Comparison of ENCODE assay signal across 9 cellular contexts in genomic region chr18:62450546-62451395, GRCh38.
DNase-seq lines count a peak whose midpoint lies in the region; TF ChIP-seq lines count a peak whose summit lies in the region.
"Had no signal": no experiment of that assay in that cellular context is flagged by ENCODE, and none has a peak within 500 bp of the region (broad histone marks: within the 10 kb centered on the region; RNA-seq: fewer than 3 reads in every experiment).

No MANE protein-coding gene starts in this region.

- H3K4me3 Mint-ChIP-seq in activated naive CD4-positive, alpha-beta T cell treated with anti-CD3 and anti-CD28 coated beads for 36 hours: no peak overlapping the region

- peaks cover 4 to 51% (median 39%) of the 10 kb centered on the region in 5 donors for H3K4me1 ChIP-seq in subcutaneous abdominal adipose tissue (ENCODE audit: control insufficient read depth in 5 of 5, insufficient read depth in 5 of 5, low read length in 5 of 5)

- no peaks in the 10 kb centered on the region for H3K9me3 Mint-ChIP-seq in activated naive CD4-positive, alpha-beta T cell treated with anti-CD3 and anti-CD28 coated beads for 36 hours

- H3K27ac ChIP-seq in subcutaneous abdominal adipose tissue (ENCODE audit: low read depth, low read length): peak overlapping the region; percentile 75
- H3K27ac ChIP-seq: KMS-11 had no signal

- intact Hi-C loops in activated naive CD4-positive, alpha-beta T cell treated with anti-CD3 and anti-CD28 coated beads for 36 hours (cut with micrococcal nuclease): no loop called here

- DNase-seq in GM04503 (ENCODE audit: low read depth): peak; percentile 71
- peak; percentile 52 for DNase-seq in NCI-H2196 (lab: John Stamatoyannopoulos, UW; ENCODE audit: unreplicated experiment)
- peak; percentile 60 for DNase-seq in astrocyte of the cerebellum (ENCODE audit: low read depth)
- DNase-seq in iPS-NIHi11 (ENCODE audit: low spot score): peak; percentile 23
- DNase-seq in activated naive CD4-positive, alpha-beta T cell treated with anti-CD3 and anti-CD28 coated beads for 36 hours: no peak
- no peak for DNase-seq in T-helper 1 cell
- DNase-seq in cortex of kidney (lab: John Stamatoyannopoulos, UW): no peak

- peak overlapping the region in 3 of 5 donors; percentile 20 to 35 (median 30) for H3K9ac ChIP-seq in subcutaneous abdominal adipose tissue (ENCODE audit: low read length in 5 of 5)
- H3K9ac ChIP-seq: KMS-11 had no signal

- H3K27me3 ChIP-seq in subcutaneous abdominal adipose tissue (ENCODE audit: control insufficient read depth in 5 of 5, insufficient read depth in 4 of 5, low read length in 5 of 5): no peaks in the 10 kb centered on the region

- no peak overlapping the region for H3K27ac Mint-ChIP-seq in activated naive CD4-positive, alpha-beta T cell treated with anti-CD3 and anti-CD28 coated beads for 36 hours

- H3K4me3 ChIP-seq in astrocyte of the cerebellum (ENCODE audit: low read depth, low read length) (no peak overlapping the region), subcutaneous abdominal adipose tissue (ENCODE audit: low read depth in 1 of 5, low read length in 5 of 5) (peak overlapping the region in 4 of 5 donors; percentile 4 to 39 (median 27))

- CTCF ChIA-PET in activated naive CD4-positive, alpha-beta T cell treated with anti-CD3 and anti-CD28 coated beads for 36 hours (lab: Charles Lee): interaction anchor here (0.6 to 1.5 kb wide), 2 partner anchors 25 to 53 kb away, joined by 3 to 6 read pairs; no protein-coding TSS in a partner anchor

- peaks cover 0 to 3% (median 0%) of the 10 kb centered on the region in 5 donors for H3K9me3 ChIP-seq in subcutaneous abdominal adipose tissue (ENCODE audit: control insufficient read depth in 5 of 5, low read length in 5 of 5)

- no peaks in the 10 kb centered on the region for H3K36me3 ChIP-seq in subcutaneous abdominal adipose tissue (ENCODE audit: control insufficient read depth in 5 of 5, insufficient read depth in 5 of 5, low read length in 5 of 5)

- no peak for TF ChIP-seq CTCF in astrocyte of the cerebellum (IDR thresholded peaks at IDR 0.05; ENCODE audit: low read depth, low read length, missing control alignments)

- H3K36me3 Mint-ChIP-seq in activated naive CD4-positive, alpha-beta T cell treated with anti-CD3 and anti-CD28 coated beads for 36 hours (ENCODE audit: low read depth): no peaks in the 10 kb centered on the region

- H3K27me3 Mint-ChIP-seq in activated naive CD4-positive, alpha-beta T cell treated with anti-CD3 and anti-CD28 coated beads for 36 hours (ENCODE audit: low read depth): peaks cover 10% of the 10 kb centered on the region

- H3K4me1 Mint-ChIP-seq in activated naive CD4-positive, alpha-beta T cell treated with anti-CD3 and anti-CD28 coated beads for 36 hours (ENCODE audit: low read depth): peaks cover 8% of the 10 kb centered on the region

- in situ Hi-C loops in astrocyte of the cerebellum (cut with HindIII; ENCODE audit: low sequenced_read_pairs): no loop called here

Comparison
In these comparisons a context has a peak if more than half of its experiments do, and no peak if none do; other contexts are left out.
1. DNase-seq: peak in GM04503 (single experiment), NCI-H2196 (single experiment), astrocyte of the cerebellum (single experiment) and iPS-NIHi11 (single experiment); none in activated naive CD4-positive, alpha-beta T cell treated with anti-CD3 and anti-CD28 coated beads for 36 hours (single experiment), T-helper 1 cell (0 of 5) and cortex of kidney (single experiment).